In genomic region chr6:168624948-168625347, GRCh38 we compare ENCODE assay signal across 29 cellular contexts.
"Had no signal": no experiment of that assay in that cellular context is flagged by ENCODE, and none has a peak within 500 bp of the region (broad histone marks: within the 10 kb centered on the region; RNA-seq: fewer than 3 reads in every experiment).

No MANE protein-coding gene starts in this region.

- H3K27ac Mint-ChIP-seq: activated CD4-positive, alpha-beta memory T cell treated with anti-CD3 and anti-CD28 coated beads for 36 hours; activated CD4-positive, alpha-beta T cell treated with anti-CD3 and anti-CD28 coated beads for 36 hours; activated CD4-positive, alpha-beta T cell treated with anti-CD3 and anti-CD28 coated beads, Interleukin-2, amount 10 ng/mL, durations not matched to agents 24 days and 14 days; activated naive CD8-positive, alpha-beta T cell; activated T-cell treated with anti-CD3 and anti-CD28 coated beads, Interleukin-2, amount 50 U/mL, for 24 hours; activated T-cell treated with anti-CD3 and anti-CD28 coated beads, Interleukin-2, amount 50 U/mL, for 72 hours; effector memory CD8-positive, alpha-beta T cell; T-helper 17 cell; T-helper 2 cell treated with Interferon-gamma antibody and Interleukin-4, amounts not matched to agents 5 μg/mL and 100 μg/mL, for 36 hours had no signal

- H3K4me3 ChIP-seq: body of pancreas, esophagus muscularis mucosa, gastroesophageal sphincter had no signal

- H3K27me3 ChIP-seq: body of pancreas, esophagus muscularis mucosa, foreskin keratinocyte, gastroesophageal sphincter had no signal

- H3K27me3 Mint-ChIP-seq: activated CD4-positive, alpha-beta T cell treated with anti-CD3 and anti-CD28 coated beads, Interleukin-2, amount 10 ng/mL, durations not matched to agents 24 days and 14 days; activated T-cell treated with anti-CD3 and anti-CD28 coated beads, Interleukin-2, amount 50 U/mL, for 24 hours; T-helper 17 cell had no signal

- DNase-seq: activated CD4-positive, alpha-beta memory T cell treated with anti-CD3 and anti-CD28 coated beads for 36 hours; activated CD4-positive, alpha-beta T cell treated with anti-CD3 and anti-CD28 coated beads for 36 hours; activated CD4-positive, alpha-beta T cell treated with anti-CD3 and anti-CD28 coated beads, Interleukin-2, amount 10 ng/mL, durations not matched to agents 24 days and 14 days; activated CD4-positive, CD25-positive, alpha-beta regulatory T cell; activated CD4-positive, CD25-positive, alpha-beta regulatory T cell treated with anti-CD3 and anti-CD28 coated beads, Interleukin-2, amount 50 U/mL, for 72 hours; activated CD8-positive, alpha-beta memory T cell treated with anti-CD3 and anti-CD28 coated beads, Interleukin-2, amount 50 U/mL, for 48 hours; activated gamma-delta T cell; activated naive CD4-positive, alpha-beta T cell; activated naive CD4-positive, alpha-beta T cell treated with anti-CD3 and anti-CD28 coated beads, Interleukin-2, amount 50 U/mL, for 16 hours; activated T-cell treated with anti-CD3 and anti-CD28 coated beads for 4 hours; activated T-cell treated with anti-CD3 and anti-CD28 coated beads, Interleukin-2, amount 50 U/mL, for 24 hours; activated T-cell treated with anti-CD3 and anti-CD28 coated beads, Interleukin-2, amount 50 U/mL, for 72 hours; amniotic stem cell; anterior cingulate cortex; body of pancreas; caudate nucleus; cortex of kidney; dermis blood vessel endothelial cell; effector CD4-positive, alpha-beta T cell; effector memory CD8-positive, alpha-beta T cell; erythroblast; foreskin keratinocyte; T-helper 1 cell; T-helper 17 cell; T1000 had no signal

- H3K9me3 Mint-ChIP-seq: effector memory CD8-positive, alpha-beta T cell had no signal

- H3K4me1 Mint-ChIP-seq: activated CD4-positive, alpha-beta T cell treated with anti-CD3 and anti-CD28 coated beads for 36 hours; activated CD4-positive, alpha-beta T cell treated with anti-CD3 and anti-CD28 coated beads, Interleukin-2, amount 10 ng/mL, durations not matched to agents 24 days and 14 days had no signal

- H3K9me3 ChIP-seq: body of pancreas, esophagus muscularis mucosa, gastroesophageal sphincter had no signal

- H3K4me1 ChIP-seq: body of pancreas, foreskin keratinocyte had no signal

- H3K27ac ChIP-seq: body of pancreas, esophagus muscularis mucosa, foreskin keratinocyte, gastroesophageal sphincter had no signal

- H3K4me3 Mint-ChIP-seq: activated CD4-positive, alpha-beta memory T cell treated with anti-CD3 and anti-CD28 coated beads for 36 hours; activated CD4-positive, alpha-beta T cell treated with anti-CD3 and anti-CD28 coated beads for 36 hours; activated CD4-positive, alpha-beta T cell treated with anti-CD3 and anti-CD28 coated beads, Interleukin-2, amount 10 ng/mL, durations not matched to agents 24 days and 14 days; activated naive CD8-positive, alpha-beta T cell; activated T-cell treated with anti-CD3 and anti-CD28 coated beads, Interleukin-2, amount 50 U/mL, for 24 hours; activated T-cell treated with anti-CD3 and anti-CD28 coated beads, Interleukin-2, amount 50 U/mL, for 72 hours; effector memory CD8-positive, alpha-beta T cell; T-helper 17 cell; T-helper 2 cell treated with Interferon-gamma antibody and Interleukin-4, amounts not matched to agents 5 μg/mL and 100 μg/mL, for 36 hours had no signal

- H3K36me3 Mint-ChIP-seq: activated CD4-positive, alpha-beta memory T cell treated with anti-CD3 and anti-CD28 coated beads for 36 hours; activated naive CD8-positive, alpha-beta T cell had no signal

- ATAC-seq: activated CD4-positive, alpha-beta T cell treated with anti-CD3 and anti-CD28 coated beads for 36 hours; activated T-cell treated with anti-CD3 and anti-CD28 coated beads, Interleukin-2, amount 50 U/mL, for 72 hours; body of pancreas; effector memory CD8-positive, alpha-beta T cell; foreskin keratinocyte; gastroesophageal sphincter; T-helper 17 cell had no signal
